8 cellular contexts compared by ENCODE assay signal in genomic region chr6:16409531-16410441, GRCh38.
DNase-seq lines count a peak whose midpoint lies in the region; ATAC-seq, FAIRE-seq and TF ChIP-seq lines count a peak whose summit lies in the region.

No MANE protein-coding gene starts in this region.

- no peaks in the 10 kb centered on the region for H3K79me2 ChIP-seq in PC-9 (ENCODE audit: low read depth)
- H3K79me2 ChIP-seq in osteoblast (ENCODE audit: insufficient read depth, low read length): no peaks in the 10 kb centered on the region

- no peak overlapping the region for H3K27ac Mint-ChIP-seq in type B pancreatic cell

- H3K4me3 Mint-ChIP-seq in type B pancreatic cell: no peak overlapping the region

- no peaks in the 10 kb centered on the region; the same call in 1 of the 2 replicates for H3F3A ChIP-seq in PC-9 (ENCODE audit: insufficient read depth, low read depth)

- ATAC-seq in HG02610 (IDR thresholded peaks at IDR 0.05; ENCODE audit: unreplicated experiment) (peak; percentile 44), HG03139 (IDR thresholded peaks at IDR 0.05; ENCODE audit: unreplicated experiment) (no peak)

- no peak for DNase-seq in D721Med (ENCODE audit: insufficient read length, low spot score)
- DNase-seq in PC-9: no peak
- peak; percentile 29 for DNase-seq in activated effector memory CD4-positive, alpha-beta T cell treated with Interleukin-2 at 50 U/mL for 16 hours
- DNase-seq in foreskin melanocyte: peak; percentile 41
- peak; percentile 89 for DNase-seq in osteoblast (ENCODE audit: insufficient read length, low spot score, missing footprints)
- no peak for DNase-seq in type B pancreatic cell (ENCODE audit: extremely low spot score, unreplicated experiment)

- H3K4me3 ChIP-seq in PC-9: no peak overlapping the region
- H3K4me3 ChIP-seq in osteoblast (ENCODE audit: insufficient read depth, low read length): no peak overlapping the region

- POLR2A ChIA-PET in PC-9 (lab: Charles Lee; ENCODE audit: unreplicated experiment): no interaction called here

- H3K36me3 Mint-ChIP-seq in type B pancreatic cell: no peaks in the 10 kb centered on the region

- no peaks in the 10 kb centered on the region for H3K27me3 ChIP-seq in PC-9 (ENCODE audit: insufficient read depth, low read depth)
- H3K27me3 ChIP-seq in osteoblast (ENCODE audit: insufficient read depth, low read length): no peaks in the 10 kb centered on the region

- H3K27me3 Mint-ChIP-seq in type B pancreatic cell: no peaks in the 10 kb centered on the region

- no TSS peak for BruUV-seq in PC-9 (replicated peaks; lab: Mats Ljungman, UMichigan)

- FAIRE-seq in D721Med (lab: Jason Lieb, UNC): no peak

- H3K9me3 ChIP-seq in PC-9 (ENCODE audit: insufficient read depth, low read depth) (no peaks in the 10 kb centered on the region), osteoblast (ENCODE audit: low read depth, low read length) (no peaks in the 10 kb centered on the region)

- H2AFZ ChIP-seq in PC-9 (no peak overlapping the region), osteoblast (ENCODE audit: low read length) (peak overlapping the region; percentile 65)

- no peak overlapping the region for H3K4me2 ChIP-seq in PC-9
- peak overlapping the region; percentile 71 for H3K4me2 ChIP-seq in osteoblast (ENCODE audit: insufficient read depth, low read length)

- no peaks in the 10 kb centered on the region for H3K4me1 ChIP-seq in PC-9 (replicated peaks; ENCODE audit: insufficient read depth)
- peaks cover 17% of the 10 kb centered on the region for H3K4me1 ChIP-seq in osteoblast (ENCODE audit: insufficient read depth, low read length)

- CTCF ChIA-PET in PC-9 (lab: Charles Lee): interaction anchor here (0.6 to 0.8 kb wide), 2 partner anchors 45 to 578 kb away, joined by 3 to 4 read pairs; no protein-coding TSS in a partner anchor

- intact Hi-C loops in PC-9 (cut with micrococcal nuclease; ENCODE audit: unreplicated experiment): loop anchor here (2.0 to 5.0 kb wide), 2 partner anchors 77 to 353 kb away; partner anchors contain the start of gene ATXN1

- H3K27ac ChIP-seq in PC-9 (no peak overlapping the region), osteoblast (ENCODE audit: low read depth, low read length) (peak overlapping the region; percentile 50)

- peak; percentile 61 for TF ChIP-seq CTCF in D721Med (IDR thresholded peaks at IDR 0.05; ENCODE audit: insufficient read depth, missing control alignments)
- TF ChIP-seq CTCF in PC-9 (conservative IDR thresholded peaks at IDR 0.05): peak; percentile 66
- peak; percentile 92 for TF ChIP-seq CTCF in osteoblast (IDR thresholded peaks at IDR 0.05; ENCODE audit: extremely low read depth, low read depth, low read length)
- peak; percentile 80 for TF ChIP-seq CTCF in type B pancreatic cell (conservative IDR thresholded peaks at IDR 0.05)

- H3K36me3 ChIP-seq in PC-9 (ENCODE audit: low read depth) (no peaks in the 10 kb centered on the region), osteoblast (ENCODE audit: insufficient read depth, low read length) (no peaks in the 10 kb centered on the region)

- no peaks in the 10 kb centered on the region for H3K9me3 Mint-ChIP-seq in type B pancreatic cell

- H4K20me1 ChIP-seq in PC-9 (ENCODE audit: insufficient read depth): no peaks in the 10 kb centered on the region
- H4K20me1 ChIP-seq in osteoblast (ENCODE audit: insufficient read depth, low read length): no peaks in the 10 kb centered on the region

- H3K4me1 Mint-ChIP-seq in type B pancreatic cell (ENCODE audit: unreplicated experiment): peaks cover 18% of the 10 kb centered on the region

- no peaks in the 10 kb centered on the region for H3K9me2 ChIP-seq in PC-9 (ENCODE audit: insufficient read depth)

Comparison
In these comparisons a context has a peak if more than half of its experiments do, and no peak if none do; other contexts are left out.
1. DNase-seq: peak in activated effector memory CD4-positive, alpha-beta T cell treated with Interleukin-2 at 50 U/mL for 16 hours (single experiment), foreskin melanocyte (single experiment) and osteoblast (single experiment); none in D721Med (single experiment), PC-9 (0 of 2) and type B pancreatic cell (single experiment).
2. Peak in every context shown above with its lines, with median percentiles within 50 percentile points of each other: CTCF ChIP-seq.